In genomic region chr22:49814164-49814686, GRCh38 we compare ENCODE assay signal across 27 cellular contexts. TPM values are rescaled to one million over a fixed set of nuclear protein-coding genes. Genes with fewer than 3 reads are reported as not detected.
DNase-seq lines count a peak whose midpoint lies in the region; ATAC-seq, FAIRE-seq and TF ChIP-seq lines count a peak whose summit lies in the region.
"Had no signal": no experiment of that assay in that cellular context is flagged by ENCODE, and none has a peak within 500 bp of the region (broad histone marks: within the 10 kb centered on the region; RNA-seq: fewer than 3 reads in every experiment).

No MANE protein-coding gene starts in this region.

- no peaks in the 10 kb centered on the region for H3K27me3 ChIP-seq in BLaER1
- H3K27me3 ChIP-seq in pancreas = no peaks in the 10 kb centered on the region
- H3K27me3 ChIP-seq: MG63, SJSA1 had no signal

- peaks cover 65% of the 10 kb centered on the region for H3K36me3 Mint-ChIP-seq in central memory CD8-positive, alpha-beta T cell (ENCODE audit: insufficient read depth)

- H3K4me3 ChIP-seq in BLaER1 = no peak overlapping the region
- no peak overlapping the region for H3K4me3 ChIP-seq in pancreas
- H3K4me3 ChIP-seq: MG63, PC-9, SJSA1 had no signal

- H3K9ac ChIP-seq in BLaER1 = 0 out of 2 replicates have a peak overlapping the region, but pooled peaks have one; percentile 23

- DNase-seq in GM12891 (ENCODE audit: insufficient read length, low spot score) (no peak), pancreas (peak in 3 of 6 donors; percentile 51 to 74 (median 68)), EL (no peak), foreskin melanocyte (no peak)
- no peak for DNase-seq in central memory CD8-positive, alpha-beta T cell (ENCODE audit: low spot score in 2 of 2)
- DNase-seq: AML-193; C1 segment of cervical spinal cord; CD8-positive, alpha-beta memory T cell; DMS 273 treated with DMSO at 0.1 percent for 48 hours; DMS79; KBM-7; MG63; NCI-H1105 treated with DMSO at 0.1 percent for 48 hours; NCI-H146; NCI-H2029; NCI-H446 treated with DMSO at 0.1 percent for 48 hours; NCI-H526; NCI-H82; NK-92 treated with Interleukin-12 subunit alpha and Interleukin-12 subunit beta, amount 100 ng/mL, for 24 hours; PC-9 had no signal

- no peaks in the 10 kb centered on the region for H3K9me3 Mint-ChIP-seq in central memory CD8-positive, alpha-beta T cell
- H3K9me3 Mint-ChIP-seq: CD8-positive, alpha-beta memory T cell had no signal

- peak overlapping the region; percentile 44 for H3K27ac Mint-ChIP-seq in central memory CD8-positive, alpha-beta T cell (ENCODE audit: low read depth)

- 65 to 67% methylated on average over 14 of the region's 14 CpGs for WGBS in pancreas, 2 donors

- H3K27me3 Mint-ChIP-seq in central memory CD8-positive, alpha-beta T cell = no peaks in the 10 kb centered on the region
- H3K27me3 Mint-ChIP-seq: CD8-positive, alpha-beta memory T cell had no signal

- no peak for ATAC-seq in central memory CD8-positive, alpha-beta T cell (replicated peaks; ENCODE audit: extremely low read depth, poor library complexity, severe bottlenecking)
- ATAC-seq in pancreas (peak; percentile 12 to 62 (median 53)), HG03135 (IDR thresholded peaks at IDR 0.05; ENCODE audit: unreplicated experiment) (no peak)
- ATAC-seq: Right ventricle myocardium inferior had no signal

- TF ChIP-seq CTCF in pancreas (IDR thresholded peaks at IDR 0.05) = no peak

- TF ChIP-seq POLR2A in GM12891 (IDR thresholded peaks at IDR 0.05; ENCODE audit: low read depth, low read length) = no peak

- H3K4me3 Mint-ChIP-seq in central memory CD8-positive, alpha-beta T cell = peak overlapping the region; percentile 24

- H3K27ac ChIP-seq in BLaER1 = no peak overlapping the region
- peak overlapping the region in 1 of 4 donors; percentile 11 for H3K27ac ChIP-seq in pancreas
- H3K27ac ChIP-seq: PC-9, SJSA1 had no signal

- FAIRE-seq in GM12891 (lab: Jason Lieb, UNC) (no peak), pancreas (lab: Jason Lieb, UNC) (no peak)
- FAIRE-seq: A204.1, GM18507, H54 had no signal

- H3K9me3 ChIP-seq in BLaER1 (no peaks in the 10 kb centered on the region), pancreas (no peaks in the 10 kb centered on the region)
- H3K9me3 ChIP-seq: MG63, SJSA1 had no signal

- H4K20me1 ChIP-seq in BLaER1 = peaks cover 100% of the 10 kb centered on the region

- H3K4me1 ChIP-seq in BLaER1 (peaks cover 66% of the 10 kb centered on the region), pancreas (peaks cover 6 to 12% (median 9%) of the 10 kb centered on the region in 3 donors)

- intact Hi-C loops in pancreas (cut with DNase I) = no loop called here

- H3K4me2 ChIP-seq in BLaER1 = peak overlapping the region; percentile 39; the same call in 1 of the 2 replicates
- H3K4me2 ChIP-seq: PC-9 had no signal

- peaks cover 90% of the 10 kb centered on the region for H3K36me3 ChIP-seq in BLaER1
- peaks cover 0 to 15% (median 6%) of the 10 kb centered on the region in 3 donors for H3K36me3 ChIP-seq in pancreas

- peaks cover 88% of the 10 kb centered on the region for H3K4me1 Mint-ChIP-seq in central memory CD8-positive, alpha-beta T cell

TF ChIP-seq in GM12891, 5 proteins besides CTCF, POLR2A, EP300 and RAD21:
- peak; percentile 46; the same call in 1 of the 2 replicates for TF ChIP-seq POLR2AphosphoS5 (IDR thresholded peaks at IDR 0.05; ENCODE audit: low read depth, low read length)
- no peak for TF ChIP-seq POU2F2 (IDR thresholded peaks at IDR 0.05; ENCODE audit: low read depth, low read length)
TF ChIP-seq in GM12891: peak in this region for 1.

RNA-seq across cellular contexts. Expression of gene BRD1, which starts 13.4 kb away (rescaled TPM):
- polyA plus RNA-seq in GM12891 (2012; ENCODE audit: low read depth, missing spikeins) = 11.3 TPM
- 10 to 100 TPM; 14.0 to 23.6 (median 15.8) TPM for total RNA-seq in pancreas
- polyA plus RNA-seq in pancreas = 10 to 100 TPM; 19.7 to 26.3 TPM

RNA-seq across cellular contexts. Expression of gene ZBED4, which starts 39.4 kb away (rescaled TPM):
- 9.5 TPM for polyA plus RNA-seq in GM12891 (2012; ENCODE audit: low read depth, missing spikeins)
- total RNA-seq in pancreas = 1 to 10 TPM; 3.7 to 7.2 (median 5.5) TPM
- polyA plus RNA-seq in pancreas = 1 to 10 TPM; 2.4 to 3.2 TPM

Comparison
In these comparisons a context has a peak if more than half of its experiments do, and no peak if none do; other contexts are left out.
1. ATAC-seq: peak in pancreas (4 of 4); none in central memory CD8-positive, alpha-beta T cell (single experiment) and HG03135 (single experiment).